Comparison of ENCODE assay signal across 21 cellular contexts in genomic region chr15:60949034-60949977, GRCh38.
A peak's percentile ranks its signal among the peaks of the same experiment; 100 is the strongest.
DNase-seq lines count a peak whose midpoint lies in the region; ATAC-seq, FAIRE-seq and TF ChIP-seq lines count a peak whose summit lies in the region.
"Had no signal": no experiment of that assay in that cellular context is flagged by ENCODE, and none has a peak within 500 bp of the region (broad histone marks: within the 10 kb centered on the region; RNA-seq: fewer than 3 reads in every experiment).

No MANE protein-coding gene starts in this region.

- H3K9me3 ChIP-seq in heart left ventricle (no peaks in the 10 kb centered on the region), mesenchymal stem cell (ENCODE audit: control insufficient read depth, low read length) (no peaks in the 10 kb centered on the region), MM.1S (replicated peaks; ENCODE audit: insufficient read depth, low read length) (no peaks in the 10 kb centered on the region)
- H3K9me3 ChIP-seq: esophagus squamous epithelium had no signal

- H2AK5ac ChIP-seq in mesenchymal stem cell (ENCODE audit: low read length, severe bottlenecking), result no peak overlapping the region

- H3K4me1 ChIP-seq in heart left ventricle, result peaks cover 0 to 35% (median 14%) of the 10 kb centered on the region in 12 donors
- H3K4me1 ChIP-seq in mesenchymal stem cell (ENCODE audit: control insufficient read depth, insufficient read depth, low read depth, low read length), result no peaks in the 10 kb centered on the region
- no peaks in the 10 kb centered on the region for H3K4me1 ChIP-seq in MM.1S (ENCODE audit: low read length)

- H3K9me2 ChIP-seq in MM.1S (replicated peaks; ENCODE audit: insufficient read depth, low read length), result no peaks in the 10 kb centered on the region

- H3K18ac ChIP-seq in mesenchymal stem cell (ENCODE audit: low read depth in 1 of 2, low read length in 2 of 2), result no peak overlapping the region

- no peak overlapping the region for H3K27ac ChIP-seq in heart left ventricle
- no peak overlapping the region for H3K27ac ChIP-seq in mesenchymal stem cell (ENCODE audit: low read length, poor library complexity, severe bottlenecking)
- H3K27ac ChIP-seq in MM.1S (ENCODE audit: low read length), result no peak overlapping the region
- H3K27ac ChIP-seq: 22Rv1, cardiac muscle cell, esophagus squamous epithelium, GM23248 had no signal

- no peak overlapping the region for H2BK5ac ChIP-seq in mesenchymal stem cell (ENCODE audit: low read depth, low read length, poor library complexity, severe bottlenecking)

- ATAC-seq in Right ventricle myocardium inferior (peak; percentile 84), heart left ventricle (peak; percentile 72 to 79 (median 74))
- ATAC-seq: Panc1 had no signal

- H3K23ac ChIP-seq in mesenchymal stem cell (ENCODE audit: low read length in 2 of 2), result no peak overlapping the region

- no peak overlapping the region for H3K4me3 ChIP-seq in heart left ventricle
- peak overlapping the region in 1 of 2 experiments; percentile 26 for H3K4me3 ChIP-seq in mesenchymal stem cell (ENCODE audit: insufficient read depth in 1 of 2, low read depth in 1 of 2, low read length in 2 of 2)
- no peak overlapping the region for H3K4me3 ChIP-seq in MM.1S (ENCODE audit: low read length)
- H3K4me3 ChIP-seq: cardiac muscle cell, esophagus squamous epithelium, GM23248 had no signal

- peak overlapping the region in 1 of 2 experiments; percentile 87 for H3K14ac ChIP-seq in mesenchymal stem cell (ENCODE audit: low read length in 2 of 2)

- WGBS in heart left ventricle, 4 donors, result 32 to 61% (median 42%) methylated on average over 12 of the region's 12 CpGs
- WGBS in mesenchymal stem cell, result 80% methylated on average over 12 of the region's 12 CpGs

- H3K9ac ChIP-seq in mesenchymal stem cell (ENCODE audit: low read length), result peak overlapping the region; percentile 14
- H3K9ac ChIP-seq in MM.1S (ENCODE audit: low read length), result no peak overlapping the region
- H3K9ac ChIP-seq: GM23248 had no signal

- no peaks in the 10 kb centered on the region for H3K79me2 ChIP-seq in MM.1S (ENCODE audit: low read length)

- peaks cover 4% of the 10 kb centered on the region for H3K79me1 ChIP-seq in mesenchymal stem cell (replicated peaks; ENCODE audit: low read length, poor library complexity, severe bottlenecking)

- H2BK12ac ChIP-seq in mesenchymal stem cell (ENCODE audit: low read length in 2 of 2), result no peak overlapping the region

- DNase-seq in Right ventricle myocardium inferior (ENCODE audit: missing footprints) (peak; percentile 70), cardiac septum (ENCODE audit: low spot score) (no peak), heart left ventricle (peak in 1 of 5 donors; percentile 37), mesenchymal stem cell (no peak), urothelium cell line (ENCODE audit: low spot score) (no peak), GM10266 (ENCODE audit: extremely low spot score) (no peak), COLO668 (lab: John Stamatoyannopoulos, UW; ENCODE audit: unreplicated experiment) (no peak), MM.1S (no peak)
- DNase-seq: activated naive CD4-positive, alpha-beta T cell treated with anti-CD3 and anti-CD28 coated beads, Interleukin-2, amount 10 ng/mL, durations not matched to agents 7 days and 5 days; esophagus squamous epithelium; GM23248; Karpas-422; mammary epithelial cell; MV-4-11; NCI-H146; SIG-M5; stimulated activated naive CD4-positive, alpha-beta T cell treated with Interleukin-2 at 50 U/mL for 16 hours had no signal

- no peaks in the 10 kb centered on the region for H4K20me1 ChIP-seq in MM.1S (ENCODE audit: insufficient read depth, low read length)

- no peak overlapping the region for H3K4me2 ChIP-seq in mesenchymal stem cell (ENCODE audit: low read length, poor library complexity, severe bottlenecking)
- no peak overlapping the region for H3K4me2 ChIP-seq in MM.1S (ENCODE audit: low read depth, low read length)

- H3K36me3 ChIP-seq in heart left ventricle (no peaks in the 10 kb centered on the region), mesenchymal stem cell (ENCODE audit: control insufficient read depth in 1 of 2, insufficient read depth in 2 of 2, low read depth in 1 of 2, low read length in 2 of 2) (no peaks in the 10 kb centered on the region), MM.1S (replicated peaks; ENCODE audit: insufficient read depth, low read length) (no peaks in the 10 kb centered on the region)
- H3K36me3 ChIP-seq: cardiac muscle cell, esophagus squamous epithelium had no signal

- H2BK120ac ChIP-seq in mesenchymal stem cell (ENCODE audit: low read depth, low read length), result no peak overlapping the region

- intact Hi-C loops in Right ventricle myocardium inferior (cut with DNase I) (no loop called here), cardiac septum (cut with DNase I) (no loop called here), heart left ventricle (cut with DNase I) (no loop called here)

- TF ChIP-seq POLR2A in heart left ventricle (IDR thresholded peaks at IDR 0.05), result no peak

- H4K91ac ChIP-seq in mesenchymal stem cell (ENCODE audit: low read length), result no peak overlapping the region

- H4K8ac ChIP-seq in mesenchymal stem cell (ENCODE audit: low read length), result peak overlapping the region; percentile 38

- no peaks in the 10 kb centered on the region for H3F3A ChIP-seq in MM.1S (ENCODE audit: insufficient read depth, low read length)

- H3K27me3 ChIP-seq in heart left ventricle, result no peaks in the 10 kb centered on the region
- H3K27me3 ChIP-seq in mesenchymal stem cell (ENCODE audit: control insufficient read depth in 1 of 2, insufficient read depth in 1 of 2, low read length in 2 of 2), result peaks cover 0 to 7% of the 10 kb centered on the region in 2 experiments
- no peaks in the 10 kb centered on the region for H3K27me3 ChIP-seq in MM.1S (replicated peaks; ENCODE audit: insufficient read depth, low read length)
- H3K27me3 ChIP-seq: cardiac muscle cell, esophagus squamous epithelium had no signal

- H2AFZ ChIP-seq in mesenchymal stem cell (ENCODE audit: low read depth, low read length) (no peak overlapping the region), MM.1S (ENCODE audit: low read length) (no peak overlapping the region)
- H2AFZ ChIP-seq: GM23248 had no signal

- peak; percentile 79 for FAIRE-seq in urothelium cell line (lab: Jason Lieb, UNC)
- FAIRE-seq: D721Med had no signal

- no peak overlapping the region for H2BK15ac ChIP-seq in mesenchymal stem cell (ENCODE audit: low read depth, poor library complexity, severe bottlenecking)

- TF ChIP-seq CTCF in heart left ventricle (IDR thresholded peaks at IDR 0.05) (no peak), GM10266 (IDR thresholded peaks at IDR 0.05; ENCODE audit: control insufficient read depth, insufficient read depth, low read depth, missing control alignments) (no peak), MM.1S (IDR thresholded peaks at IDR 0.05; ENCODE audit: low read length) (no peak)

- H3K4ac ChIP-seq in mesenchymal stem cell (ENCODE audit: low read depth in 1 of 2, low read length in 2 of 2), result no peak overlapping the region
